In genomic region chr4:37389369-37389765, GRCh38 we compare ENCODE assay signal across 1 cellular context.
TF ChIP-seq lines count a peak whose summit lies in the region.

No MANE protein-coding gene starts in this region.

TF ChIP-seq in SK-N-SH treated with all-trans-retinoic acid at 6 μM for 48 hours, 23 proteins besides CTCF, POLR2A, EP300 and RAD21 (continued from another document):
- no peak for TF ChIP-seq TSHZ2 (CRISPR knock-in tag; IDR thresholded peaks at IDR 0.05)
- no peak for TF ChIP-seq ISL1 (CRISPR knock-in tag; IDR thresholded peaks at IDR 0.05)
- TF ChIP-seq RARB (CRISPR knock-in tag; IDR thresholded peaks at IDR 0.05) = no peak
- TF ChIP-seq OSR1 (CRISPR knock-in tag; IDR thresholded peaks at IDR 0.05) = no peak
- TF ChIP-seq ZC3H10 (CRISPR knock-in tag; IDR thresholded peaks at IDR 0.05) = no peak
- TF ChIP-seq PPARA (CRISPR knock-in tag; IDR thresholded peaks at IDR 0.05; ENCODE audit: borderline replicate concordance) = no peak
- TF ChIP-seq PATZ1 (CRISPR knock-in tag; IDR thresholded peaks at IDR 0.05; ENCODE audit: borderline replicate concordance) = no peak
- no peak for TF ChIP-seq ZNF8 (CRISPR knock-in tag; IDR thresholded peaks at IDR 0.05)
- no peak for TF ChIP-seq CREB5 (CRISPR knock-in tag; IDR thresholded peaks at IDR 0.05; ENCODE audit: low read depth)
